In genomic region chr14:101835166-101835557, GRCh38 we compare ENCODE assay signal across 10 cellular contexts.
DNase-seq lines count a peak whose midpoint lies in the region; ATAC-seq, FAIRE-seq and TF ChIP-seq lines count a peak whose summit lies in the region.
"Had no signal": no experiment of that assay in that cellular context is flagged by ENCODE, and none has a peak within 500 bp of the region (broad histone marks: within the 10 kb centered on the region; RNA-seq: fewer than 3 reads in every experiment).

No MANE protein-coding gene starts in this region.

- no peaks in the 10 kb centered on the region for H3K27me3 Mint-ChIP-seq in activated T-helper 2 cell treated with anti-CD3 and anti-CD28 coated beads, Interferon-gamma antibody, Interleukin-2, Interleukin-4, amounts not matched to agents 10 μg/mL and 5 μg/mL and 100 μg/mL, durations not matched to agents 14 hours and 24 hours and 36 hours (ENCODE audit: low read depth)

- H3K9ac ChIP-seq in rectal smooth muscle tissue (ENCODE audit: low read length) = no peak overlapping the region

- intact Hi-C loops in activated T-helper 2 cell treated with anti-CD3 and anti-CD28 coated beads, Interferon-gamma antibody, Interleukin-2, Interleukin-4, amounts not matched to agents 10 μg/mL and 5 μg/mL and 100 μg/mL, durations not matched to agents 14 hours and 24 hours and 36 hours (cut with micrococcal nuclease) = no loop called here
- intact Hi-C loops in heart right ventricle (cut with DNase I) = no loop called here

- peaks cover 53% of the 10 kb centered on the region for H3K4me1 Mint-ChIP-seq in activated T-helper 2 cell treated with anti-CD3 and anti-CD28 coated beads, Interferon-gamma antibody, Interleukin-2, Interleukin-4, amounts not matched to agents 10 μg/mL and 5 μg/mL and 100 μg/mL, durations not matched to agents 14 hours and 24 hours and 36 hours (ENCODE audit: low read depth)

- no peaks in the 10 kb centered on the region for H3K27me3 ChIP-seq in heart right ventricle
- H3K27me3 ChIP-seq in rectal smooth muscle tissue (ENCODE audit: control insufficient read depth, insufficient read depth, low read length) = no peaks in the 10 kb centered on the region
- H3K27me3 ChIP-seq: ovary had no signal

- H3K27ac Mint-ChIP-seq in activated T-helper 2 cell treated with anti-CD3 and anti-CD28 coated beads, Interferon-gamma antibody, Interleukin-2, Interleukin-4, amounts not matched to agents 10 μg/mL and 5 μg/mL and 100 μg/mL, durations not matched to agents 14 hours and 24 hours and 36 hours = peak overlapping the region; percentile 38

- TF ChIP-seq CTCF in heart right ventricle (IDR thresholded peaks at IDR 0.05) = no peak

- no peak overlapping the region for H3K4me3 Mint-ChIP-seq in activated T-helper 2 cell treated with anti-CD3 and anti-CD28 coated beads, Interferon-gamma antibody, Interleukin-2, Interleukin-4, amounts not matched to agents 10 μg/mL and 5 μg/mL and 100 μg/mL, durations not matched to agents 14 hours and 24 hours and 36 hours (ENCODE audit: low read depth)

- peaks cover 0 to 17% (median 0%) of the 10 kb centered on the region in 9 donors for H3K36me3 ChIP-seq in heart right ventricle
- peaks cover 3% of the 10 kb centered on the region for H3K36me3 ChIP-seq in rectal smooth muscle tissue (ENCODE audit: control insufficient read depth, insufficient read depth, low read length)
- H3K36me3 ChIP-seq: ovary had no signal

- H3K4me3 ChIP-seq in heart right ventricle = no peak overlapping the region
- no peak overlapping the region for H3K4me3 ChIP-seq in rectal smooth muscle tissue (ENCODE audit: low read length)
- H3K4me3 ChIP-seq: ovary had no signal

- FAIRE-seq in H54 (lab: Jason Lieb, UNC) = peak; percentile 75

- H3K27ac ChIP-seq in heart right ventricle = peak overlapping the region in 8 of 10 donors; percentile 67 to 85 (median 74)
- H3K27ac ChIP-seq in rectal smooth muscle tissue (ENCODE audit: low read depth, low read length) = peak overlapping the region; percentile 57

- no peaks in the 10 kb centered on the region for H3K9me3 Mint-ChIP-seq in activated T-helper 2 cell treated with anti-CD3 and anti-CD28 coated beads, Interferon-gamma antibody, Interleukin-2, Interleukin-4, amounts not matched to agents 10 μg/mL and 5 μg/mL and 100 μg/mL, durations not matched to agents 14 hours and 24 hours and 36 hours

- WGBS in heart right ventricle, 2 donors = 48 to 55% methylated on average over 4 of the region's 4 CpGs

- no peaks in the 10 kb centered on the region for H3K9me3 ChIP-seq in heart right ventricle
- H3K9me3 ChIP-seq: ovary had no signal

- peaks cover 56% of the 10 kb centered on the region for H3K36me3 Mint-ChIP-seq in activated T-helper 2 cell treated with anti-CD3 and anti-CD28 coated beads, Interferon-gamma antibody, Interleukin-2, Interleukin-4, amounts not matched to agents 10 μg/mL and 5 μg/mL and 100 μg/mL, durations not matched to agents 14 hours and 24 hours and 36 hours (ENCODE audit: low read depth)

- peaks cover 16 to 97% (median 92%) of the 10 kb centered on the region in 9 donors for H3K4me1 ChIP-seq in heart right ventricle
- H3K4me1 ChIP-seq in rectal smooth muscle tissue (ENCODE audit: control insufficient read depth, insufficient read depth, low read length) = peaks cover 44% of the 10 kb centered on the region

- no peak for DNase-seq in H54 (ENCODE audit: insufficient read length, low spot score)
- DNase-seq in activated T-helper 2 cell treated with anti-CD3 and anti-CD28 coated beads, Interferon-gamma antibody, Interleukin-2, Interleukin-4, amounts not matched to agents 10 μg/mL and 5 μg/mL and 100 μg/mL, durations not matched to agents 14 hours and 24 hours and 36 hours (ENCODE audit: low spot score) = no peak
- DNase-seq in heart right ventricle = no peak
- DNase-seq in OCI-M2 (lab: John Stamatoyannopoulos, UW; ENCODE audit: unreplicated experiment) = no peak
- DNase-seq in AML-193 (lab: John Stamatoyannopoulos, UW) = no peak
- no peak for DNase-seq in SW480 (ENCODE audit: low spot score)
- DNase-seq: NCI-H69, ovary, T-helper 2 cell had no signal

- peak in 6 of 8 donors; percentile 7 to 41 (median 21) for ATAC-seq in heart right ventricle

- TF ChIP-seq POLR2A in H54 (IDR thresholded peaks at IDR 0.05; ENCODE audit: low read depth, low read length) = no peak
